Comparison of ENCODE assay signal across 26 cellular contexts in genomic region chr2:229130522-229130921, GRCh38.
DNase-seq lines count a peak whose midpoint lies in the region; ATAC-seq and TF ChIP-seq lines count a peak whose summit lies in the region.
"Had no signal": no experiment of that assay in that cellular context is flagged by ENCODE, and none has a peak within 500 bp of the region (broad histone marks: within the 10 kb centered on the region; RNA-seq: fewer than 3 reads in every experiment).

No MANE protein-coding gene starts in this region.

- H3K4me1 Mint-ChIP-seq in WTC11, result no peaks in the 10 kb centered on the region
- H3K4me1 Mint-ChIP-seq: activated naive CD8-positive, alpha-beta T cell treated with anti-CD3 and anti-CD28 coated beads for 36 hours; CD8-positive, alpha-beta memory T cell had no signal

- POLR2A ChIA-PET in A673 (lab: Charles Lee; ENCODE audit: low non-redundant PET) (no interaction called here), WTC11 (lab: Charles Lee) (no interaction called here)

- intact Hi-C loops in A673 (cut with micrococcal nuclease; ENCODE audit: unreplicated experiment), result loop anchor here (5.0 to 10.0 kb wide), 3 partner anchors 428 to 584 kb away; partner anchors contain the start of gene DNER
- intact Hi-C loops in left lung (cut with DNase I), result loop anchor here in 1 of 2 donors (5.0 kb wide), 1 partner anchor 457 kb away; no protein-coding TSS in a partner anchor

- no TSS peak for BruUV-seq in A673 (replicated peaks; lab: Mats Ljungman, UMichigan)

- no peak for TF ChIP-seq CTCF in A673 (conservative IDR thresholded peaks at IDR 0.05; ENCODE audit: low read depth, low read length)
- no peak for TF ChIP-seq CTCF in fibroblast of the aortic adventitia (IDR thresholded peaks at IDR 0.05; ENCODE audit: insufficient read depth, low read length)
- TF ChIP-seq CTCF in left lung (IDR thresholded peaks at IDR 0.05), result no peak
- TF ChIP-seq CTCF in WTC11 (IDR thresholded peaks at IDR 0.05), result no peak

- DNase-seq in A673 (ENCODE audit: low spot score), result peak; percentile 5
- no peak for DNase-seq in SK-N-MC (ENCODE audit: low read depth, low spot score)
- DNase-seq in fibroblast of the aortic adventitia (ENCODE audit: low read depth), result peak; percentile 21
- no peak for DNase-seq in left lung
- DNase-seq in NCI-H187 (lab: John Stamatoyannopoulos, UW), result no peak
- DNase-seq in WTC11 (ENCODE audit: low spot score), result no peak
- DNase-seq: activated CD4-positive, alpha-beta T cell treated with anti-CD3 and anti-CD28 coated beads for 4 hours; activated CD8-positive, alpha-beta memory T cell treated with anti-CD3 and anti-CD28 coated beads for 24 hours; activated effector memory CD4-positive, alpha-beta T cell treated with anti-CD3 and anti-CD28 coated beads, Interleukin-2, amount 50 U/mL, for 16 hours; activated naive CD8-positive, alpha-beta T cell treated with anti-CD3 and anti-CD28 coated beads for 36 hours; activated T-cell treated with anti-CD3 and anti-CD28 coated beads, Interleukin-2, amount 50 U/mL, for 1 hour; BE2C; CD8-positive, alpha-beta memory T cell; DMS153; effector CD8-positive, alpha-beta T cell; NCI-H526; stimulated activated CD4-positive, alpha-beta T cell treated with anti-CD3 and anti-CD28 coated beads, Interleukin-1b, Interleukin-23, amount 100 ng/mL, for 48 hours; stimulated activated CD8-positive, alpha-beta memory T cell treated with anti-CD3 and anti-CD28 coated beads, Interleukin-4, amount 100 ng/mL, for 48 hours; stomach; tibial artery had no signal

- no peaks in the 10 kb centered on the region for H3K27me3 ChIP-seq in A673 (replicated peaks; ENCODE audit: insufficient read depth, low read depth, low read length, poor library complexity)
- no peaks in the 10 kb centered on the region for H3K27me3 ChIP-seq in left lung
- H3K27me3 ChIP-seq: BE2C, foreskin keratinocyte, stomach, tibial artery had no signal

- H3K36me3 ChIP-seq in A673 (ENCODE audit: insufficient read depth, low read length, poor library complexity, severe bottlenecking) (no peaks in the 10 kb centered on the region), SK-N-MC (ENCODE audit: insufficient read depth, low read length) (no peaks in the 10 kb centered on the region), left lung (no peaks in the 10 kb centered on the region)
- H3K36me3 ChIP-seq: BE2C, stomach, tibial artery had no signal

- no peaks in the 10 kb centered on the region for H3K9me3 ChIP-seq in A673 (ENCODE audit: low read depth, low read length, poor library complexity, severe bottlenecking)
- no peaks in the 10 kb centered on the region for H3K9me3 ChIP-seq in SK-N-MC (ENCODE audit: low read depth, low read length)
- no peaks in the 10 kb centered on the region for H3K9me3 ChIP-seq in left lung
- H3K9me3 ChIP-seq: BE2C, stomach, tibial artery had no signal

- H3K27ac ChIP-seq in A673 (ENCODE audit: low read depth, low read length, poor library complexity, severe bottlenecking), result no peak overlapping the region
- H3K27ac ChIP-seq in SK-N-MC, result no peak overlapping the region
- peak overlapping the region in 1 of 2 donors; percentile 33 for H3K27ac ChIP-seq in left lung
- H3K27ac ChIP-seq: foreskin keratinocyte, stomach, tibial artery had no signal

- CTCF ChIA-PET in A673 (lab: Charles Lee) (no interaction called here), WTC11 (lab: Charles Lee) (interaction anchor here (1.0 to 1.9 kb wide), 2 partner anchors 144 to 212 kb away, joined by 3 to 7 read pairs; no protein-coding TSS in a partner anchor)

- no peak overlapping the region for H3K27ac Mint-ChIP-seq in WTC11
- H3K27ac Mint-ChIP-seq: activated naive CD8-positive, alpha-beta T cell treated with anti-CD3 and anti-CD28 coated beads for 36 hours; CD8-positive, alpha-beta memory T cell had no signal

- no peaks in the 10 kb centered on the region for H3K36me3 Mint-ChIP-seq in WTC11
- H3K36me3 Mint-ChIP-seq: activated naive CD8-positive, alpha-beta T cell treated with anti-CD3 and anti-CD28 coated beads for 36 hours; CD8-positive, alpha-beta memory T cell had no signal

- H3K9me3 Mint-ChIP-seq in WTC11, result peaks cover 5% of the 10 kb centered on the region

- no peak overlapping the region for H3K4me3 Mint-ChIP-seq in WTC11
- H3K4me3 Mint-ChIP-seq: activated naive CD8-positive, alpha-beta T cell treated with anti-CD3 and anti-CD28 coated beads for 36 hours; CD8-positive, alpha-beta memory T cell; nephron had no signal

- peak; percentile 34 for ATAC-seq in left lung
- no peak for ATAC-seq in GM19467 (IDR thresholded peaks at IDR 0.05; ENCODE audit: unreplicated experiment)
- ATAC-seq in GM21529 (IDR thresholded peaks at IDR 0.05; ENCODE audit: unreplicated experiment), result no peak
- no peak for ATAC-seq in WTC11
- ATAC-seq: left lobe of liver, Panc1 had no signal

- no peak overlapping the region for H3K9ac ChIP-seq in SK-N-MC (ENCODE audit: insufficient read length)

- no peak overlapping the region for H3K4me3 ChIP-seq in A673 (ENCODE audit: low read depth, low read length, poor library complexity, severe bottlenecking)
- peak overlapping the region; percentile 39; the same call in 1 of the 2 replicates for H3K4me3 ChIP-seq in SK-N-MC
- H3K4me3 ChIP-seq in fibroblast of the aortic adventitia (ENCODE audit: low read depth, low read length), result no peak overlapping the region
- no peak overlapping the region for H3K4me3 ChIP-seq in left lung
- H3K4me3 ChIP-seq: stomach, tibial artery had no signal

- H3K27me3 Mint-ChIP-seq in WTC11 (ENCODE audit: low read depth), result no peaks in the 10 kb centered on the region
- H3K27me3 Mint-ChIP-seq: activated naive CD8-positive, alpha-beta T cell treated with anti-CD3 and anti-CD28 coated beads for 36 hours; CD8-positive, alpha-beta memory T cell had no signal

- H3K4me1 ChIP-seq in A673 (ENCODE audit: insufficient read depth, low read length, poor library complexity, severe bottlenecking), result no peaks in the 10 kb centered on the region
- H3K4me1 ChIP-seq in left lung, result peaks cover 0 to 4% of the 10 kb centered on the region in 2 donors
- H3K4me1 ChIP-seq: BE2C, foreskin keratinocyte had no signal

TF ChIP-seq in WTC11, 78 proteins besides CTCF, POLR2A, EP300 and RAD21 (continues in another document):
- TF ChIP-seq GABPB1 (CRISPR knock-in tag; IDR thresholded peaks at IDR 0.05) (no peak), MYBL2 (CRISPR knock-in tag; IDR thresholded peaks at IDR 0.05) (no peak), E2F4 (CRISPR knock-in tag; IDR thresholded peaks at IDR 0.05; ENCODE audit: borderline replicate concordance, low read depth) (no peak), GTF2I (CRISPR knock-in tag; conservative IDR thresholded peaks at IDR 0.05) (no peak), HMGXB4 (CRISPR knock-in tag; IDR thresholded peaks at IDR 0.05) (no peak), MLX (CRISPR knock-in tag; IDR thresholded peaks at IDR 0.05) (no peak), TEAD4 (CRISPR knock-in tag; IDR thresholded peaks at IDR 0.05) (no peak), SOX15 (CRISPR knock-in tag; IDR thresholded peaks at IDR 0.05) (no peak), EMX1 (CRISPR knock-in tag; IDR thresholded peaks at IDR 0.05) (no peak), NFE2L1 (CRISPR knock-in tag; IDR thresholded peaks at IDR 0.05) (no peak), CREB1 (CRISPR knock-in tag; IDR thresholded peaks at IDR 0.05) (no peak), SMAD3 (CRISPR knock-in tag; IDR thresholded peaks at IDR 0.05; ENCODE audit: borderline replicate concordance) (no peak), FOXK1 (CRISPR knock-in tag; IDR thresholded peaks at IDR 0.05) (no peak), RORB (CRISPR knock-in tag; IDR thresholded peaks at IDR 0.05) (no peak), E2F1 (CRISPR knock-in tag; IDR thresholded peaks at IDR 0.05) (no peak)

Comparison
In these comparisons a context has a peak if more than half of its experiments do, and no peak if none do; other contexts are left out.
1. DNase-seq: peak in A673 (single experiment) and fibroblast of the aortic adventitia (single experiment); none in SK-N-MC (single experiment), left lung (0 of 2), NCI-H187 (0 of 2) and WTC11 (single experiment).